ENCODE assay signal across 27 cellular contexts in the genomic region with DNA sequence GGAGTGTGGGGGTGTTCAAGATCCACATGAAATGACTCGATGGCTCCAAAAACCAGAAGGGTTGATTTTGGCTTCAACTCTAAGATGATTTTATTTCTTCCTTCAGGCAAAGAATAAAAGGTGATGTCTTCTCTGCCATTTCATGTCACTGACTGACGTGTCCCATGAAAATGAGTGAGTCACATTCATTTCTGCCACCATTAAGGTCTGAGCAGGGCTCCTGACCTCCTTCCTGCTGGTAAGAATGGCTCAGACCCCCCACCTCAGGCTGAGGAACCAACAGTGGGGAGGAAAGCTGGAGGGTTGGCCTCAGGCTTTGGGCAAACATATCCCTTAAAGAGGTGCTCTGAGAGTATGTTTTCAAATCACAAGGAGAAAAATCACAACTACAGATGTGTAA.
"Had no signal": no experiment of that assay in that cellular context is flagged by ENCODE, and none has a peak within 500 bp of the region (broad histone marks: within the 10 kb centered on the region; RNA-seq: fewer than 3 reads in every experiment).

No MANE protein-coding gene starts in this region.

- H3K9me3 ChIP-seq: lower lobe of right lung, neutrophil, stomach, testis, thyroid gland, transverse colon, upper lobe of right lung had no signal

- H3K9ac ChIP-seq: neural progenitor cell had no signal

- DNase-seq: islet precursor cell; left cardiac atrium; lower lobe of right lung; mammary epithelial cell; mesendoderm; naive B cell; natural killer cell; nephron progenitor cell; occipital lobe; retina; right cardiac atrium; stimulated activated CD4-positive, alpha-beta T cell treated with anti-CD3 and anti-CD28 coated beads, Interleukin-12 subunit alpha, Interleukin-12 subunit beta, amount 100 ng/mL, for 4 hours; stimulated activated CD4-positive, alpha-beta T cell treated with anti-CD3 and anti-CD28 coated beads, Interleukin-15, amount 100 ng/mL, for 24 hours; stimulated activated CD4-positive, alpha-beta T cell treated with anti-CD3 and anti-CD28 coated beads, Interleukin-2, amount 100 ng/mL, for 24 hours; stimulated activated CD4-positive, alpha-beta T cell treated with anti-CD3 and anti-CD28 coated beads, Interleukin-4, amount 100 ng/mL, for 1 hour; stimulated activated naive B cell treated with anti-CD40 and anti-IgM and Interleukin-4, amounts not matched to agents 10 μg/mL and 1 μg/mL and 100 μg/mL, for 72 hours; stimulated activated naive CD8-positive, alpha-beta T cell treated with anti-CD3 and anti-CD28 coated beads, Interleukin-15, Interleukin-2, amounts not matched to agents 100 U/mL and 50 U/mL, for 24 hours; stomach; testis; thyroid gland; transverse colon; upper lobe of right lung had no signal

- H2AFZ ChIP-seq: neural progenitor cell had no signal

- ATAC-seq: left cardiac atrium; left lobe of liver; lower lobe of right lung; natural killer cell; right cardiac atrium; sciatic nerve; stimulated activated naive B cell treated with anti-CD40 and anti-IgM and Interleukin-4, amounts not matched to agents 10 μg/mL and 1 μg/mL and 100 μg/mL, for 72 hours; stimulated activated naive CD8-positive, alpha-beta T cell treated with anti-CD3 and anti-CD28 coated beads, Interleukin-15, Interleukin-2, amounts not matched to agents 100 U/mL and 50 U/mL, for 24 hours; upper lobe of right lung had no signal

- H3K4me1 ChIP-seq: lower lobe of right lung, neural progenitor cell, thyroid gland, transverse colon, upper lobe of right lung had no signal

- H3K36me3 ChIP-seq: lower lobe of right lung, neural progenitor cell, neutrophil, stomach, thyroid gland, transverse colon, upper lobe of right lung had no signal

- H3K4me2 ChIP-seq: neural progenitor cell had no signal

- H3K4me3 ChIP-seq: lower lobe of right lung, neural progenitor cell, skin epidermis, stomach, testis, thyroid gland, transverse colon, upper lobe of right lung had no signal

- H3K27me3 ChIP-seq: neural progenitor cell, testis, thyroid gland, transverse colon, upper lobe of right lung had no signal

- H3K27ac ChIP-seq: lower lobe of right lung, neural progenitor cell, neutrophil, skin epidermis, stomach, testis, thyroid gland, transverse colon, upper lobe of right lung had no signal
